Comparison of ENCODE assay signal across 2 cellular contexts in genomic region chr11:125550780-125551179, GRCh38.
TF ChIP-seq lines count a peak whose summit lies in the region.

No MANE protein-coding gene starts in this region.

TF ChIP-seq in GM12891, 5 proteins besides CTCF, POLR2A, EP300 and RAD21 (continued from another document):
- TF ChIP-seq PAX5 (IDR thresholded peaks at IDR 0.05; ENCODE audit: insufficient read depth, low read length, severe bottlenecking) = no peak
- TF ChIP-seq SPI1 (IDR thresholded peaks at IDR 0.05; ENCODE audit: low read depth, low read length) = no peak
- no peak for TF ChIP-seq TAF1 (IDR thresholded peaks at IDR 0.05; ENCODE audit: low read depth, low read length)

TF ChIP-seq in K562, 482 proteins besides CTCF, POLR2A, EP300 and RAD21 (continued from another document):
- TF ChIP-seq ZNF764 (CRISPR knock-in tag; IDR thresholded peaks at IDR 0.05; ENCODE audit: low read depth) (no peak), CEBPG (CRISPR knock-in tag; IDR thresholded peaks at IDR 0.05) (no peak), CEBPG (tag; conservative IDR thresholded peaks at IDR 0.05 in 1 of 2, IDR thresholded peaks at IDR 0.05 in 1 of 2) (no peak), LCOR (CRISPR knock-in tag; IDR thresholded peaks at IDR 0.05) (0 out of 2 replicates have a peak, but pooled peaks have one; percentile 43), EGR1 (conservative IDR thresholded peaks at IDR 0.05) (0 out of 2 replicates have a peak, but pooled peaks have one; percentile 7), ZNF592 (IDR thresholded peaks at IDR 0.05) (peak; percentile 62), ELF2 (CRISPR knock-in tag; IDR thresholded peaks at IDR 0.05) (no peak), TCF7L2 (IDR thresholded peaks at IDR 0.05; ENCODE audit: low read depth, low read length) (no peak), DACH1 (IDR thresholded peaks at IDR 0.05; ENCODE audit: partially characterized antibody) (peak; percentile 34), ARID2 (IDR thresholded peaks at IDR 0.05) (no peak), KDM1A (IDR thresholded peaks at IDR 0.05) (peak in 1 of 2 experiments; percentile 33; a peak in 1 of 4 replicates), SMARCA4 (IDR thresholded peaks at IDR 0.05) (no peak), SMARCB1 (IDR thresholded peaks at IDR 0.05; ENCODE audit: insufficient read length, low read depth) (no peak), CREBBP (IDR thresholded peaks at IDR 0.05; ENCODE audit: low read depth, low read length) (no peak)
